In genomic region chr7:139941866-139942265, GRCh38 we compare ENCODE assay signal across 25 cellular contexts.
DNase-seq lines count a peak whose midpoint lies in the region; ATAC-seq, FAIRE-seq and TF ChIP-seq lines count a peak whose summit lies in the region.
"Had no signal": no experiment of that assay in that cellular context is flagged by ENCODE, and none has a peak within 500 bp of the region (broad histone marks: within the 10 kb centered on the region; RNA-seq: fewer than 3 reads in every experiment).

No MANE protein-coding gene starts in this region.

- H3K4me3 Mint-ChIP-seq in WTC11 = no peak overlapping the region
- H3K4me3 Mint-ChIP-seq: CD14-positive monocyte; CD4-positive, alpha-beta memory T cell; CD4-positive, CD25-positive, alpha-beta regulatory T cell; CD8-positive, alpha-beta memory T cell had no signal

- POLR2A ChIA-PET in HepG2 (lab: Yijun Ruan, JAX) = no interaction called here
- POLR2A ChIA-PET in A549 (lab: Yijun Ruan, JAX) = no interaction called here
- POLR2A ChIA-PET in K562 (lab: Yijun Ruan, JAX) = interaction anchor here (0.7 kb wide), 1 partner anchor 33 kb away, joined by 3 read pairs; no protein-coding TSS in a partner anchor
- POLR2A ChIA-PET in WTC11 (lab: Charles Lee) = no interaction called here

- DNase-seq in HepG2 (ENCODE audit: low spot score) = no peak
- no peak for DNase-seq in right lobe of liver
- no peak for DNase-seq in A549 (ENCODE audit: low read depth in 1 of 2, low spot score in 1 of 2)
- DNase-seq in K562 (ENCODE audit: extremely low read depth in 1 of 4, low spot score in 3 of 4) = no peak
- DNase-seq in NCI-H1105 (lab: John Stamatoyannopoulos, UW) = no peak
- DNase-seq in WTC11 (ENCODE audit: low spot score) = no peak
- DNase-seq: ACHN; BE2C; C1 segment of cervical spinal cord; CD4-positive, alpha-beta memory T cell; CD4-positive, CD25-positive, alpha-beta regulatory T cell; CD8-positive, alpha-beta memory T cell; COR-L47; DMS 273 treated with DMSO at 0.1 percent for 48 hours; DMS153; DMS79; DND-41; EL; GDM1 had no signal

- H3K27me3 ChIP-seq in HepG2 (ENCODE audit: control insufficient read depth in 1 of 2, insufficient read depth in 2 of 2, low read length in 2 of 2) (peaks cover 0 to 1% of the 10 kb centered on the region in 2 experiments; a peak in 2 of 5 replicates), right lobe of liver (no peaks in the 10 kb centered on the region), K562 (ENCODE audit: control insufficient read depth in 2 of 2, insufficient read depth in 2 of 2, low read length in 2 of 2) (no peaks in the 10 kb centered on the region)
- no peaks in the 10 kb centered on the region for H3K27me3 ChIP-seq in BLaER1 treated with 17β-estradiol and CSF1 and Interleukin-3, amounts not matched to agents 10 nM and 100 nM
- H3K27me3 ChIP-seq: BE2C had no signal

- H3K4me2 ChIP-seq in HepG2 (ENCODE audit: low read depth, low read length) (no peak overlapping the region), A549 (no peak overlapping the region), K562 (ENCODE audit: insufficient read depth, low read length) (no peak overlapping the region)
- H3K4me2 ChIP-seq in BLaER1 treated with 17β-estradiol and CSF1 and Interleukin-3, amounts not matched to agents 10 nM and 100 nM = peak overlapping the region in 10 of 11 experiments; percentile 41 to 79 (median 58); a peak in 17 of 22 replicates

- in situ Hi-C loops in HepG2 (cut with HindIII; ENCODE audit: extremely low pct_ligation_motif_present, low pct_unique_long_range_greater_than_20kb) (no loop called here), K562 (cut with MboI) (no loop called here)

- TF ChIP-seq POLR2A in HepG2 (IDR thresholded peaks at IDR 0.05; ENCODE audit: insufficient read depth in 1 of 2, low read depth in 2 of 2, low read length in 2 of 2) (no peak), right lobe of liver (IDR thresholded peaks at IDR 0.05) (no peak), A549 (IDR thresholded peaks at IDR 0.05; ENCODE audit: low read length) (no peak), K562 (conservative IDR thresholded peaks at IDR 0.05) (no peak)

- H3K9me1 ChIP-seq in K562 (ENCODE audit: control insufficient read depth, insufficient read depth, low read length) = no peaks in the 10 kb centered on the region

- H2AFZ ChIP-seq in HepG2 (ENCODE audit: low read length) = no peak overlapping the region
- no peak overlapping the region for H2AFZ ChIP-seq in K562 (ENCODE audit: low read depth, low read length)

- FAIRE-seq in HepG2 (lab: Jason Lieb, UNC) (no peak), A549 (lab: Jason Lieb, UNC) (no peak), K562 (lab: Jason Lieb, UNC) (no peak)
- FAIRE-seq: GM12878, GM12892, GM18507 had no signal

- 47% methylated on average over 2 of the region's 2 CpGs for WGBS in HepG2 (ENCODE audit: low lambda C conversion rate)
- whole genome bisulfite sequencing in right lobe of liver (ENCODE audit: insufficient coverage, low coverage, low lambda C conversion rate, missing lambda C conversion rate) = 68% methylated on average over 2 of the region's 2 CpGs
- 85% methylated on average over 2 of the region's 2 CpGs for WGBS in A549 (ENCODE audit: missing lambda C conversion rate)
- 83% methylated on average over 2 of the region's 2 CpGs for WGBS in K562 (ENCODE audit: insufficient coverage, low coverage, missing lambda C conversion rate)

- no peak for TF ChIP-seq RAD21 in HepG2 (CRISPR knock-in tag; IDR thresholded peaks at IDR 0.05)
- TF ChIP-seq RAD21 in A549 (conservative IDR thresholded peaks at IDR 0.05 in 1 of 2, IDR thresholded peaks at IDR 0.05 in 1 of 2) = no peak
- TF ChIP-seq RAD21 in K562 (CRISPR knock-in tag; conservative IDR thresholded peaks at IDR 0.05 in 1 of 2, IDR thresholded peaks at IDR 0.05 in 1 of 2) = no peak

- BruUV-seq in HepG2 (replicated peaks; lab: Mats Ljungman, UMichigan) = no TSS peak
- no TSS peak for BruUV-seq in K562 (replicated peaks; lab: Mats Ljungman, UMichigan)

- no peak overlapping the region for H3K27ac ChIP-seq in HepG2 (ENCODE audit: extremely low read length, insufficient read depth, low read length)
- H3K27ac ChIP-seq in right lobe of liver = no peak overlapping the region
- H3K27ac ChIP-seq in A549 = no peak overlapping the region
- no peak overlapping the region for H3K27ac ChIP-seq in BLaER1 treated with 17β-estradiol and CSF1 and Interleukin-3, amounts not matched to agents 10 nM and 100 nM
- H3K27ac ChIP-seq in K562 (ENCODE audit: extremely low read depth, low read depth, low read length) = no peak overlapping the region
- H3K27ac ChIP-seq: 22Rv1 had no signal

- H3K36me3 ChIP-seq in HepG2 (replicated peaks in 1 of 2; ENCODE audit: control insufficient read depth in 1 of 2, insufficient read depth in 2 of 2, low read length in 2 of 2) = no peaks in the 10 kb centered on the region
- H3K36me3 ChIP-seq in right lobe of liver = no peaks in the 10 kb centered on the region
- peaks cover 0 to 73% (median 6%) of the 10 kb centered on the region in 11 experiments; a peak in 11 of 22 replicates for H3K36me3 ChIP-seq in BLaER1 treated with 17β-estradiol and CSF1 and Interleukin-3, amounts not matched to agents 10 nM and 100 nM
- peaks cover 15% of the 10 kb centered on the region for H3K36me3 ChIP-seq in K562 (ENCODE audit: control insufficient read depth, insufficient read depth, low read length)
- H3K36me3 ChIP-seq: BE2C had no signal

- H3K4me3 ChIP-seq in HepG2 (replicated peaks in 1 of 3; ENCODE audit: insufficient read depth in 1 of 3, low read depth in 2 of 3, low read length in 3 of 3) = no peak overlapping the region
- no peak overlapping the region for H3K4me3 ChIP-seq in right lobe of liver
- no peak overlapping the region for H3K4me3 ChIP-seq in A549
- H3K4me3 ChIP-seq in BLaER1 treated with 17β-estradiol and CSF1 and Interleukin-3, amounts not matched to agents 10 nM and 100 nM = no peak overlapping the region
- no peak overlapping the region for H3K4me3 ChIP-seq in K562
- H3K4me3 ChIP-seq: GM12878 had no signal

- H3K79me2 ChIP-seq in HepG2 (ENCODE audit: insufficient read depth, low read length) = no peaks in the 10 kb centered on the region
- no peaks in the 10 kb centered on the region for H3K79me2 ChIP-seq in K562 (ENCODE audit: control insufficient read depth, insufficient read depth, low read length)

- CTCF ChIA-PET in HepG2 (lab: Yijun Ruan, JAX; ENCODE audit: low intra/inter-chr PET ratio, low total read pairs) (no interaction called here), A549 (lab: Yijun Ruan, JAX) (interaction anchor here (1.4 kb wide), 1 partner anchor 49 kb away, joined by 4 read pairs; no protein-coding TSS in a partner anchor), K562 (lab: Yijun Ruan, JAX; ENCODE audit: low intra/inter-chr PET ratio) (no interaction called here), WTC11 (lab: Charles Lee) (no interaction called here)

- H3K9ac ChIP-seq in HepG2 (ENCODE audit: insufficient read depth, low read depth, low read length) = no peak overlapping the region
- no peak overlapping the region; a peak in 1 of 22 replicates for H3K9ac ChIP-seq in BLaER1 treated with 17β-estradiol and CSF1 and Interleukin-3, amounts not matched to agents 10 nM and 100 nM
- H3K9ac ChIP-seq in K562 (ENCODE audit: insufficient read depth in 1 of 2, low read depth in 2 of 2, low read length in 2 of 2) = no peak overlapping the region

- peaks cover 12% of the 10 kb centered on the region for H3K36me3 Mint-ChIP-seq in WTC11
- H3K36me3 Mint-ChIP-seq: CD4-positive, CD25-positive, alpha-beta regulatory T cell had no signal

- H3K4me1 ChIP-seq in HepG2 (ENCODE audit: insufficient read depth, low read length) (peaks cover 4% of the 10 kb centered on the region; the same call in 1 of the 2 replicates), right lobe of liver (no peaks in the 10 kb centered on the region), A549 (peaks cover 2% of the 10 kb centered on the region; the same call in 1 of the 3 replicates), K562 (replicated peaks in 1 of 2; ENCODE audit: control insufficient read depth in 2 of 2, insufficient read depth in 2 of 2, low read length in 2 of 2) (peaks cover 9 to 14% of the 10 kb centered on the region in 2 experiments; a peak in 3 of 5 replicates)
- H3K4me1 ChIP-seq in BLaER1 treated with 17β-estradiol and CSF1 and Interleukin-3, amounts not matched to agents 10 nM and 100 nM = peaks cover 41 to 52% (median 47%) of the 10 kb centered on the region in 10 experiments
- H3K4me1 ChIP-seq: BE2C had no signal

- H3K27me3 Mint-ChIP-seq in WTC11 (ENCODE audit: low read depth) = no peaks in the 10 kb centered on the region; the same call in none of the 2 replicates

- H3K27ac Mint-ChIP-seq in WTC11 = no peak overlapping the region
- H3K27ac Mint-ChIP-seq: CD14-positive monocyte; CD4-positive, alpha-beta memory T cell; CD4-positive, CD25-positive, alpha-beta regulatory T cell; CD8-positive, alpha-beta memory T cell had no signal

- ATAC-seq in HepG2 = no peak
- ATAC-seq in right lobe of liver = no peak
- ATAC-seq in A549 = no peak
- no peak for ATAC-seq in K562
- no peak for ATAC-seq in WTC11
- ATAC-seq: GM12878 had no signal

- H3K9me3 ChIP-seq in HepG2 (ENCODE audit: low read length) (no peaks in the 10 kb centered on the region), right lobe of liver (no peaks in the 10 kb centered on the region), A549 (peaks cover 5% of the 10 kb centered on the region; the same call in 1 of the 3 replicates), K562 (replicated peaks; ENCODE audit: control insufficient read depth, insufficient read depth, low read depth, low read length) (0 out of 2 replicates have a peak, but pooled peaks cover 3% of the 10 kb centered on the region)
- peaks cover 14 to 30% (median 20%) of the 10 kb centered on the region in 11 experiments for H3K9me3 ChIP-seq in BLaER1 treated with 17β-estradiol and CSF1 and Interleukin-3, amounts not matched to agents 10 nM and 100 nM (replicated peaks in 1 of 11)
- H3K9me3 ChIP-seq: BE2C had no signal

- intact Hi-C loops in HepG2 (cut with micrococcal nuclease; ENCODE audit: unreplicated experiment) (no loop called here), right lobe of liver (cut with DNase I) (no loop called here), K562 (cut with micrococcal nuclease) (no loop called here)

- peaks cover 22% of the 10 kb centered on the region for H3K4me1 Mint-ChIP-seq in WTC11
- H3K4me1 Mint-ChIP-seq: CD4-positive, CD25-positive, alpha-beta regulatory T cell; CD8-positive, alpha-beta memory T cell had no signal

- H4K20me1 ChIP-seq in HepG2 (ENCODE audit: insufficient read depth, low read length) = no peaks in the 10 kb centered on the region
- no peaks in the 10 kb centered on the region; a peak in 1 of 22 replicates for H4K20me1 ChIP-seq in BLaER1 treated with 17β-estradiol and CSF1 and Interleukin-3, amounts not matched to agents 10 nM and 100 nM
- no peaks in the 10 kb centered on the region for H4K20me1 ChIP-seq in K562 (replicated peaks; ENCODE audit: control insufficient read depth, insufficient read depth, low read length)

- H3K9me3 Mint-ChIP-seq in WTC11 = peaks cover 19% of the 10 kb centered on the region

- TF ChIP-seq CTCF in HepG2 (CRISPR knock-in tag; IDR thresholded peaks at IDR 0.05) (no peak), right lobe of liver (IDR thresholded peaks at IDR 0.05) (no peak), A549 (IDR thresholded peaks at IDR 0.05) (no peak), K562 (IDR thresholded peaks at IDR 0.05 in 2 of 3, conservative IDR thresholded peaks at IDR 0.05 in 1 of 3; ENCODE audit: insufficient read depth in 2 of 3, low read depth in 1 of 3, low read length in 3 of 3) (no peak), WTC11 (IDR thresholded peaks at IDR 0.05) (no peak)

- TF ChIP-seq EP300 in HepG2 (IDR thresholded peaks at IDR 0.05; ENCODE audit: low read depth in 2 of 2, low read length in 2 of 2) (no peak), HepG2 (CRISPR knock-in tag; IDR thresholded peaks at IDR 0.05; ENCODE audit: borderline replicate concordance) (no peak), A549 (IDR thresholded peaks at IDR 0.05) (no peak), K562 (IDR thresholded peaks at IDR 0.05; ENCODE audit: low read length) (no peak)

Comparison
In these comparisons a context has a peak if more than half of its experiments do, and no peak if none do; other contexts are left out.
1. H3K4me2 ChIP-seq: peak in BLaER1 treated with 17β-estradiol and CSF1 and Interleukin-3, amounts not matched to agents 10 nM and 100 nM (10 of 11); none in HepG2 (single experiment), A549 (single experiment) and K562 (single experiment).
2. Of the 241 proteins assayed by ChIP-seq in both HepG2 and K562: peak only in HepG2: none; only in K562: MAFG; in both: MAFF and MAFK; in neither: 238.